Comparison of ENCODE assay signal across 17 cellular contexts in the genomic region with DNA sequence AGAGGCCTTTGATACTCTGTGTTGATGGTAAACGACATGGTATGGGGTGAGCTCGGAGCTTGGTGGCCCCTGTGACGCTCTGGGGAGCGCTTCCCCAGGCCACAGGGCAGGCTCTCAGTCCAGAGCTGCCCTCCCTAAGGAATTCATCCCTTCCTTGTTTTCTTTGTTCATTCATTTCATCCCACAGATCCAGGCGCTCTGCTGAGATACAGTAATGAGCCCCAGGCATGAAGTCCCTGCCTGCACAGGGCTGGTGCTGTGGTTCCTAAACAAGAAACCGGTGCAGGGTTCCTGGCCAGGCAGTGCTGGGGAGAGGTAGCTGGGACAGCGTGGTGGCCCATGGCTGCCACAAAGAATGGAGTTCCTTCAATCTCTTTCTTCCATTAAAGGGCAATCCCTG. TPM values are rescaled to one million over a fixed set of nuclear protein-coding genes. Genes with fewer than 3 reads are reported as not detected.
DNase-seq lines count a peak whose midpoint lies in the region; ATAC-seq, FAIRE-seq and TF ChIP-seq lines count a peak whose summit lies in the region.
"Had no signal": no experiment of that assay in that cellular context is flagged by ENCODE, and none has a peak within 500 bp of the region (broad histone marks: within the 10 kb centered on the region; RNA-seq: fewer than 3 reads in every experiment).

No MANE protein-coding gene starts in this region.

- peak overlapping the region; percentile 14 for H3K18ac ChIP-seq in trophoblast cell (ENCODE audit: low read length)

- intact Hi-C loops in Right ventricle myocardium inferior (cut with DNase I) = no loop called here
- intact Hi-C loops in esophagus squamous epithelium (cut with DNase I) = no loop called here

- TF ChIP-seq EP300 in upper lobe of left lung (IDR thresholded peaks at IDR 0.05) = no peak

- TF ChIP-seq CTCF in right atrium auricular region (IDR thresholded peaks at IDR 0.05) (no peak), esophagus squamous epithelium (IDR thresholded peaks at IDR 0.05) (no peak), upper lobe of left lung (IDR thresholded peaks at IDR 0.05) (no peak)

- H3K36me3 ChIP-seq in right atrium auricular region (no peaks in the 10 kb centered on the region), esophagus squamous epithelium (no peaks in the 10 kb centered on the region), trophoblast cell (ENCODE audit: control insufficient read depth in 1 of 2, insufficient read depth in 2 of 2, low read length in 2 of 2) (peaks cover 3 to 7% of the 10 kb centered on the region in 2 experiments), upper lobe of left lung (no peaks in the 10 kb centered on the region)

- H3K27me3 ChIP-seq in right atrium auricular region (no peaks in the 10 kb centered on the region), esophagus squamous epithelium (no peaks in the 10 kb centered on the region), trophoblast cell (ENCODE audit: insufficient read depth, low read length) (no peaks in the 10 kb centered on the region), upper lobe of left lung (no peaks in the 10 kb centered on the region)
- H3K27me3 ChIP-seq: body of pancreas, SJCRH30, testis had no signal

- no peak overlapping the region for H3K4me2 ChIP-seq in trophoblast cell (ENCODE audit: low read length)

- H3K27ac ChIP-seq in right atrium auricular region (peak overlapping the region; percentile 49 to 55), esophagus squamous epithelium (peak overlapping the region; percentile 9 to 75 (median 70)), trophoblast cell (ENCODE audit: low read depth, low read length) (peak overlapping the region; percentile 2), upper lobe of left lung (peak overlapping the region in 1 of 4 donors; percentile 72)
- H3K27ac ChIP-seq: C4-2B, SJCRH30, testis had no signal

- no peak overlapping the region for H2BK12ac ChIP-seq in trophoblast cell (ENCODE audit: low read length)

- peaks cover 14% of the 10 kb centered on the region for H3K79me2 ChIP-seq in trophoblast cell (ENCODE audit: control insufficient read depth, insufficient read depth, low read length, poor library complexity)

- no peak overlapping the region for H3K4ac ChIP-seq in trophoblast cell (ENCODE audit: low read depth, low read length)

- H3K9me3 ChIP-seq in right atrium auricular region (no peaks in the 10 kb centered on the region), esophagus squamous epithelium (no peaks in the 10 kb centered on the region), trophoblast cell (ENCODE audit: insufficient read depth, low read depth, low read length) (peaks cover 2% of the 10 kb centered on the region), upper lobe of left lung (no peaks in the 10 kb centered on the region)
- H3K9me3 ChIP-seq: body of pancreas, SJCRH30, testis had no signal

- H2AFZ ChIP-seq in trophoblast cell (ENCODE audit: insufficient read depth, low read length, poor library complexity) = no peak overlapping the region

- DNase-seq in right atrium auricular region (ENCODE audit: low spot score) (no peak), Right ventricle myocardium inferior (ENCODE audit: missing footprints) (no peak), esophagus squamous epithelium (lab: John Stamatoyannopoulos, UW) (no peak), trophoblast cell (no peak), glomerular visceral epithelial cell (ENCODE audit: extremely low spot score) (no peak), HTR-8/SVneo (ENCODE audit: insufficient read length, low spot score) (no peak), upper lobe of left lung (no peak), HCEC 1CT (no peak)
- DNase-seq: 8988T; activated CD4-positive, alpha-beta T cell treated with anti-CD3 and anti-CD28 coated beads, Interleukin-2, amount 10 ng/mL, durations not matched to agents 7 days and 5 days; activated T-cell treated with anti-CD3 and anti-CD28 coated beads for 4 hours; DMS79; SJCRH30; testis had no signal

- no peak overlapping the region for H3K23ac ChIP-seq in trophoblast cell (ENCODE audit: low read length)

- H2BK5ac ChIP-seq in trophoblast cell (ENCODE audit: low read depth, low read length, poor library complexity) = no peak overlapping the region

- TF ChIP-seq POLR2A in esophagus squamous epithelium (IDR thresholded peaks at IDR 0.05) (no peak), upper lobe of left lung (IDR thresholded peaks at IDR 0.05) (no peak)

- H4K8ac ChIP-seq in trophoblast cell (ENCODE audit: low read depth, low read length) = no peak overlapping the region

- no peak for FAIRE-seq in HTR-8/SVneo (lab: Jason Lieb, UNC)
- FAIRE-seq: GM18507 had no signal

- no peak overlapping the region for H2AK5ac ChIP-seq in trophoblast cell (ENCODE audit: low read length)

- no peak overlapping the region for H2BK120ac ChIP-seq in trophoblast cell (ENCODE audit: insufficient read depth, low read length, poor library complexity)

- no peak overlapping the region for H3K9ac ChIP-seq in trophoblast cell (ENCODE audit: low read length)

- no peak overlapping the region for H4K12ac ChIP-seq in trophoblast cell (ENCODE audit: low read depth, low read length)

- no peak overlapping the region for H4K91ac ChIP-seq in trophoblast cell (ENCODE audit: low read depth, low read length)

- 75 to 92% methylated on average over 6 of the region's 7 CpGs for WGBS in esophagus squamous epithelium, 2 donors
- no CpG with 5 or more reads among the region's 7 CpGs for WGBS in trophoblast cell (ENCODE audit: extremely low coverage, insufficient coverage, insufficient read length)
- WGBS in upper lobe of left lung, 2 donors = 95 to 98% methylated on average over 5 to 7 of the region's 7 CpGs

- ATAC-seq in Right ventricle myocardium inferior (no peak), upper lobe of left lung (ENCODE audit: low FRiP score in 2 of 2) (no peak)
- ATAC-seq: body of pancreas had no signal

- H3K4me1 ChIP-seq in right atrium auricular region (peaks cover 0 to 52% of the 10 kb centered on the region in 2 donors), esophagus squamous epithelium (peaks cover 15 to 70% (median 31%) of the 10 kb centered on the region in 3 donors), trophoblast cell (ENCODE audit: control insufficient read depth in 1 of 2, insufficient read depth in 2 of 2, low read length in 2 of 2) (peaks cover 21 to 30% of the 10 kb centered on the region in 2 experiments), upper lobe of left lung (peaks cover 41 to 72% (median 52%) of the 10 kb centered on the region in 4 donors)

- no peak overlapping the region for H3K4me3 ChIP-seq in right atrium auricular region
- H3K4me3 ChIP-seq in esophagus squamous epithelium = no peak overlapping the region
- H3K4me3 ChIP-seq in trophoblast cell (ENCODE audit: low read depth, low read length) = no peak overlapping the region
- H3K4me3 ChIP-seq in upper lobe of left lung = no peak overlapping the region
- H3K4me3 ChIP-seq: body of pancreas, SJCRH30, testis had no signal

- no peak overlapping the region for H3K14ac ChIP-seq in trophoblast cell (ENCODE audit: low read length)

- H3K79me1 ChIP-seq in trophoblast cell (ENCODE audit: low read length) = peaks cover 1% of the 10 kb centered on the region

RNA-seq across cellular contexts. Expression of a gene that starts 14.4 kb away (rescaled TPM):
- total RNA-seq in right atrium auricular region (1 to 10 TPM; 9.2 to 9.7 TPM), Right ventricle myocardium inferior (10.5 TPM), esophagus squamous epithelium (10 to 100 TPM in 2 of 4 donors, 1 to 10 TPM in 2; 2.0 to 15.3 (median 7.3) TPM), upper lobe of left lung (100 to 1,000 TPM in 2 of 6 donors, 10 to 100 TPM in 4; 33.8 to 144 (median 59.7) TPM)
- 51.6 and 53.5 TPM in 2 replicates for polyA plus RNA-seq in trophoblast cell (2013)
